Comparison of ENCODE assay signal across 1 cellular context in genomic region chr13:97257800-97258799, GRCh38.
TF ChIP-seq lines count a peak whose summit lies in the region.

No MANE protein-coding gene starts in this region.

TF ChIP-seq in HepG2, 621 proteins besides CTCF, POLR2A, EP300 and RAD21 (continued from another document and continues in another):
- no peak for TF ChIP-seq ZBTB7A (CRISPR knock-in tag; IDR thresholded peaks at IDR 0.05)
- peak; percentile 28; the same call in 1 of the 2 replicates for TF ChIP-seq AKAP8 (CRISPR knock-in tag; IDR thresholded peaks at IDR 0.05)
- TF ChIP-seq ELF4 (CRISPR knock-in tag; IDR thresholded peaks at IDR 0.05; ENCODE audit: borderline replicate concordance): no peak
- peak; percentile 37; the same call in 1 of the 2 replicates for TF ChIP-seq ZBTB33 (CRISPR knock-in tag; IDR thresholded peaks at IDR 0.05)
- no peak for TF ChIP-seq ZNF546 (CRISPR knock-in tag; conservative IDR thresholded peaks at IDR 0.05)
- no peak for TF ChIP-seq U2AF2 (IDR thresholded peaks at IDR 0.05; ENCODE audit: low read depth, low read length)
- TF ChIP-seq SMAD9 (CRISPR knock-in tag; IDR thresholded peaks at IDR 0.05): no peak
- no peak for TF ChIP-seq CEBPZ (IDR thresholded peaks at IDR 0.05; ENCODE audit: low read length)
- TF ChIP-seq ZNF205 (CRISPR knock-in tag; IDR thresholded peaks at IDR 0.05): no peak
- TF ChIP-seq ZBTB43 (CRISPR knock-in tag; conservative IDR thresholded peaks at IDR 0.05): 0 out of 2 replicates have a peak, but pooled peaks have one; percentile 34
- TF ChIP-seq KDM6A (CRISPR knock-in tag; IDR thresholded peaks at IDR 0.05; ENCODE audit: low read depth): 0 out of 2 replicates have a peak, but pooled peaks have one; percentile 23
- TF ChIP-seq PAWR (CRISPR knock-in tag; IDR thresholded peaks at IDR 0.05; ENCODE audit: borderline replicate concordance): no peak
- no peak for TF ChIP-seq TRIM24 (CRISPR knock-in tag; IDR thresholded peaks at IDR 0.05)
- no peak for TF ChIP-seq IRX3 (CRISPR knock-in tag; IDR thresholded peaks at IDR 0.05; ENCODE audit: borderline replicate concordance, low read depth)
- peak; percentile 32; the same call in 1 of the 2 replicates for TF ChIP-seq ZNF503 (CRISPR knock-in tag; IDR thresholded peaks at IDR 0.05)
- TF ChIP-seq KMT2B (CRISPR knock-in tag; IDR thresholded peaks at IDR 0.05): no peak
- TF ChIP-seq GATAD1 (CRISPR knock-in tag; IDR thresholded peaks at IDR 0.05): no peak
- TF ChIP-seq RFX3 (CRISPR knock-in tag; IDR thresholded peaks at IDR 0.05): peak; percentile 82
- peak; percentile 80 for TF ChIP-seq ELF3 (CRISPR knock-in tag; IDR thresholded peaks at IDR 0.05)
- TF ChIP-seq RXRB (CRISPR knock-in tag; IDR thresholded peaks at IDR 0.05; ENCODE audit: borderline replicate concordance): peak; percentile 51; the same call in 1 of the 2 replicates
- TF ChIP-seq PATZ1 (CRISPR knock-in tag; IDR thresholded peaks at IDR 0.05): peak; percentile 41; the same call in 1 of the 2 replicates
- no peak for TF ChIP-seq E2F2 (CRISPR knock-in tag; IDR thresholded peaks at IDR 0.05; ENCODE audit: borderline replicate concordance)
- TF ChIP-seq ZNF10 (CRISPR knock-in tag; IDR thresholded peaks at IDR 0.05; ENCODE audit: borderline replicate concordance, low read depth): no peak
- peak; percentile 30; the same call in 1 of the 2 replicates for TF ChIP-seq ZMYM3 (CRISPR knock-in tag; IDR thresholded peaks at IDR 0.05)
- no peak for TF ChIP-seq GRHL1 (CRISPR knock-in tag; conservative IDR thresholded peaks at IDR 0.05)
- TF ChIP-seq EZH2 (conservative IDR thresholded peaks at IDR 0.05; ENCODE audit: low read depth, low read length): no peak
- TF ChIP-seq ZNF343 (CRISPR knock-in tag; IDR thresholded peaks at IDR 0.05): no peak
- no peak for TF ChIP-seq SSRP1 (CRISPR knock-in tag; IDR thresholded peaks at IDR 0.05)
- no peak for TF ChIP-seq MBNL3 (CRISPR knock-in tag; conservative IDR thresholded peaks at IDR 0.05)
- TF ChIP-seq PHB2 (IDR thresholded peaks at IDR 0.05; ENCODE audit: partially characterized antibody): no peak
- peak; percentile 89 for TF ChIP-seq ARID5B (CRISPR knock-in tag; IDR thresholded peaks at IDR 0.05)
- no peak for TF ChIP-seq STAT5B (CRISPR knock-in tag; IDR thresholded peaks at IDR 0.05)
- no peak for TF ChIP-seq KLF15 (CRISPR knock-in tag; IDR thresholded peaks at IDR 0.05; ENCODE audit: borderline replicate concordance)
- TF ChIP-seq ZFP36L2 (CRISPR knock-in tag; IDR thresholded peaks at IDR 0.05): no peak
- no peak for TF ChIP-seq KDM3A (CRISPR knock-in tag; IDR thresholded peaks at IDR 0.05; ENCODE audit: low read depth)
- peak; percentile 48; the same call in 1 of the 2 replicates for TF ChIP-seq ZNF605 (CRISPR knock-in tag; IDR thresholded peaks at IDR 0.05)
- TF ChIP-seq AGO2 (optimal IDR thresholded peaks at IDR 0.05; ENCODE audit: low read depth, low read length): no peak
- TF ChIP-seq RBM22 (optimal IDR thresholded peaks at IDR 0.05; ENCODE audit: low read length): peak; percentile 97
- TF ChIP-seq SKI (IDR thresholded peaks at IDR 0.05; ENCODE audit: partially characterized antibody): peak; percentile 21
- TF ChIP-seq BRF2 (CRISPR knock-in tag; IDR thresholded peaks at IDR 0.05): no peak
- no peak for TF ChIP-seq SCMH1 (CRISPR knock-in tag; IDR thresholded peaks at IDR 0.05; ENCODE audit: borderline replicate concordance)
- TF ChIP-seq ZNF660 (CRISPR knock-in tag; IDR thresholded peaks at IDR 0.05; ENCODE audit: borderline replicate concordance, low read depth): no peak
